In genomic region chr4:155032521-155033229, GRCh38 we compare ENCODE assay signal across 21 cellular contexts.
DNase-seq lines count a peak whose midpoint lies in the region; ATAC-seq and TF ChIP-seq lines count a peak whose summit lies in the region.
"Had no signal": no experiment of that assay in that cellular context is flagged by ENCODE, and none has a peak within 500 bp of the region (broad histone marks: within the 10 kb centered on the region; RNA-seq: fewer than 3 reads in every experiment).

No MANE protein-coding gene starts in this region.

- H3K27me3 Mint-ChIP-seq in Caco-2 (ENCODE audit: insufficient read depth, unreplicated experiment) (peaks cover 7% of the 10 kb centered on the region), nephron progenitor cell (ENCODE audit: low read depth, poor library complexity) (peaks cover 6% of the 10 kb centered on the region)
- H3K27me3 Mint-ChIP-seq: central memory CD8-positive, alpha-beta T cell; effector memory CD8-positive, alpha-beta T cell; stimulated activated naive CD8-positive, alpha-beta T cell treated with anti-CD3 and anti-CD28 coated beads, Interleukin-15, Interleukin-2, amounts not matched to agents 100 ng/mL and 50 ng/mL, for 24 hours had no signal

- H3K27me3 ChIP-seq in Caco-2 (replicated peaks; ENCODE audit: control insufficient read depth, insufficient read depth, low read length) = no peaks in the 10 kb centered on the region
- H3K27me3 ChIP-seq: pancreas, spleen, uterus had no signal

- no peaks in the 10 kb centered on the region for H3K4me1 Mint-ChIP-seq in Caco-2 (ENCODE audit: low read depth, unreplicated experiment)
- H3K4me1 Mint-ChIP-seq in nephron progenitor cell = no peaks in the 10 kb centered on the region
- H3K4me1 Mint-ChIP-seq: central memory CD8-positive, alpha-beta T cell; H9 had no signal

- CTCF ChIA-PET in Caco-2 (lab: Charles Lee) = no interaction called here

- H3K9me3 ChIP-seq in Caco-2 = no peaks in the 10 kb centered on the region
- H3K9me3 ChIP-seq: pancreas, spleen, uterus had no signal

- no peaks in the 10 kb centered on the region for H3K4me1 ChIP-seq in Caco-2
- H3K4me1 ChIP-seq: pancreas, spleen, uterus had no signal

- ATAC-seq in GM18519 (IDR thresholded peaks at IDR 0.05; ENCODE audit: low FRiP score, unreplicated experiment) (peak; percentile 92), GM19463 (IDR thresholded peaks at IDR 0.05; ENCODE audit: unreplicated experiment) (peak; percentile 81), HG02884 (IDR thresholded peaks at IDR 0.05; ENCODE audit: unreplicated experiment) (peak; percentile 66), HG03520 (IDR thresholded peaks at IDR 0.05; ENCODE audit: unreplicated experiment) (peak; percentile 91)
- ATAC-seq: effector memory CD8-positive, alpha-beta T cell; pancreas had no signal

- H3K36me3 Mint-ChIP-seq in Caco-2 (ENCODE audit: insufficient read depth, unreplicated experiment) (no peaks in the 10 kb centered on the region), nephron progenitor cell (ENCODE audit: low read depth) (no peaks in the 10 kb centered on the region)

- DNase-seq in GM10266 (ENCODE audit: extremely low spot score) = no peak
- DNase-seq in NCI-H187 (lab: John Stamatoyannopoulos, UW) = no peak
- no peak for DNase-seq in Caco-2
- DNase-seq in nephron progenitor cell = no peak
- DNase-seq: activated CD4-positive, alpha-beta T cell treated with anti-CD3 and anti-CD28 coated beads, Interleukin-2, amount 50 U/mL, for 4 hours; amniotic stem cell; effector memory CD8-positive, alpha-beta T cell; H9; KBM-7; NCI-H1092 treated with DMSO at 0.1 percent for 48 hours; pancreas; SIG-M5; spleen; uterus had no signal

- H3K4me3 Mint-ChIP-seq in Caco-2 (ENCODE audit: unreplicated experiment) (no peak overlapping the region), nephron progenitor cell (no peak overlapping the region)
- H3K4me3 Mint-ChIP-seq: activated T-helper 1 cell treated with anti-CD3 and anti-CD28 coated beads, Interleukin-12 subunit alpha, Interleukin-12 subunit beta, Interleukin-2, Interleukin-4 antibody, amounts not matched to agents 30 ng/mL and 10 ng/mL and 1 ng/mL, durations not matched to agents 14 hours and 24 hours and 36 hours; central memory CD8-positive, alpha-beta T cell; effector memory CD8-positive, alpha-beta T cell; H9; stimulated activated naive CD8-positive, alpha-beta T cell treated with anti-CD3 and anti-CD28 coated beads, Interleukin-15, Interleukin-2, amounts not matched to agents 100 ng/mL and 50 ng/mL, for 24 hours had no signal

- intact Hi-C loops in Caco-2 (cut with micrococcal nuclease; ENCODE audit: unreplicated experiment) = no loop called here

- H3K27ac Mint-ChIP-seq in Caco-2 (ENCODE audit: unreplicated experiment) (no peak overlapping the region), nephron progenitor cell (no peak overlapping the region)
- H3K27ac Mint-ChIP-seq: activated T-helper 1 cell treated with anti-CD3 and anti-CD28 coated beads, Interleukin-12 subunit alpha, Interleukin-12 subunit beta, Interleukin-2, Interleukin-4 antibody, amounts not matched to agents 30 ng/mL and 10 ng/mL and 1 ng/mL, durations not matched to agents 14 hours and 24 hours and 36 hours; effector memory CD8-positive, alpha-beta T cell; stimulated activated naive CD8-positive, alpha-beta T cell treated with anti-CD3 and anti-CD28 coated beads, Interleukin-15, Interleukin-2, amounts not matched to agents 100 ng/mL and 50 ng/mL, for 24 hours had no signal

- H3K9me3 Mint-ChIP-seq in Caco-2 (ENCODE audit: unreplicated experiment) = no peaks in the 10 kb centered on the region
- H3K9me3 Mint-ChIP-seq in nephron progenitor cell = no peaks in the 10 kb centered on the region
- H3K9me3 Mint-ChIP-seq: activated T-helper 1 cell treated with anti-CD3 and anti-CD28 coated beads, Interleukin-12 subunit alpha, Interleukin-12 subunit beta, Interleukin-2, Interleukin-4 antibody, amounts not matched to agents 30 ng/mL and 10 ng/mL and 1 ng/mL, durations not matched to agents 14 hours and 24 hours and 36 hours; central memory CD8-positive, alpha-beta T cell; H9; stimulated activated naive CD8-positive, alpha-beta T cell treated with anti-CD3 and anti-CD28 coated beads, Interleukin-15, Interleukin-2, amounts not matched to agents 100 ng/mL and 50 ng/mL, for 24 hours had no signal

- H3K36me3 ChIP-seq in Caco-2 (ENCODE audit: control insufficient read depth, insufficient read depth, low read length) = no peaks in the 10 kb centered on the region
- H3K36me3 ChIP-seq: pancreas, spleen, uterus had no signal

- H3K4me3 ChIP-seq in Caco-2 (ENCODE audit: low read depth, low read length) = no peak overlapping the region
- H3K4me3 ChIP-seq: pancreas, spleen, uterus had no signal

- POLR2A ChIA-PET in Caco-2 (lab: Charles Lee) = no interaction called here

- BruUV-seq in Caco-2 (replicated peaks; lab: Mats Ljungman, UMichigan) = no TSS peak

- TF ChIP-seq CTCF in GM10266 (IDR thresholded peaks at IDR 0.05; ENCODE audit: control insufficient read depth, insufficient read depth, low read depth, missing control alignments) (no peak), Caco-2 (IDR thresholded peaks at IDR 0.05; ENCODE audit: insufficient read depth in 1 of 2, low read depth in 1 of 2, low read length in 1 of 2, severe bottlenecking in 1 of 2, unreplicated experiment in 1 of 2) (no peak), nephron progenitor cell (IDR thresholded peaks at IDR 0.05) (no peak)
